Comparison of ENCODE assay signal across 24 cellular contexts in the genomic region with DNA sequence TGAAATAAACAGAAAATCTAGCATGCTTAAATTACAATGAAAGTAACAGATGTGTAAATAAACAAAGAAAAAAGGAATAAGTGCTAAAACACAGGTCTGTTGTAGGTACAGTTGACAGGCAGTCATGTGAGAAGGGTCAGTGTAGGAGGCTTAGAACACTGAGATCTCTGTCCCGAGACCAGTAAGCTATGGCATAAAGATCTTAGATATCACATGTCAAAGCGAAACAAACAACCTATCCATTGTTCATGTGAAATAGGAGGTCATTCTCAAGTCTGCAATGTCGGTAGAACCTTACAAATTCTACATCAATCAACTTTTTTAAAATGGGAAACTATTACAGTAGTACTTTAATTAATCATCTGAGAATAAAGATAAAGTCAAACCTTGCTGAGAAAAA.
"Had no signal": no experiment of that assay in that cellular context is flagged by ENCODE, and none has a peak within 500 bp of the region (broad histone marks: within the 10 kb centered on the region; RNA-seq: fewer than 3 reads in every experiment).

No MANE protein-coding gene starts in this region.

- H3K4me3 Mint-ChIP-seq: IgD-negative memory B cell had no signal

- DNase-seq: Kasumi-1, MM.1S, NCI-H1092 treated with DMSO at 0.1 percent for 48 hours, NCI-H1436, NCI-H187, NCI-H2029, NCI-H2081 treated with DMSO at 0.1 percent for 48 hours, NCI-H2171, NCI-H226, NCI-H446, NCI-H510A, NCI-H524 treated with DMSO at 0.1 percent for 48 hours, NCI-H69, NCI-H774, PC-3, SHP77 had no signal

- H3K27ac ChIP-seq: HL-60, KMS-11, RWPE1 had no signal

- H3K4me2 ChIP-seq: KMS-11 had no signal

- FAIRE-seq: HTR-8/SVneo, K562 had no signal

- ATAC-seq: K562, Panc1, PC-3, SK-N-SH treated with all-trans-retinoic acid at 6 μM for 48 hours had no signal

- H3K27ac Mint-ChIP-seq: IgD-negative memory B cell had no signal

- H3K4me1 Mint-ChIP-seq: IgD-negative memory B cell had no signal

- H3K9ac ChIP-seq: KMS-11 had no signal

- H3K4me3 ChIP-seq: K562 had no signal
